In the genomic region with DNA sequence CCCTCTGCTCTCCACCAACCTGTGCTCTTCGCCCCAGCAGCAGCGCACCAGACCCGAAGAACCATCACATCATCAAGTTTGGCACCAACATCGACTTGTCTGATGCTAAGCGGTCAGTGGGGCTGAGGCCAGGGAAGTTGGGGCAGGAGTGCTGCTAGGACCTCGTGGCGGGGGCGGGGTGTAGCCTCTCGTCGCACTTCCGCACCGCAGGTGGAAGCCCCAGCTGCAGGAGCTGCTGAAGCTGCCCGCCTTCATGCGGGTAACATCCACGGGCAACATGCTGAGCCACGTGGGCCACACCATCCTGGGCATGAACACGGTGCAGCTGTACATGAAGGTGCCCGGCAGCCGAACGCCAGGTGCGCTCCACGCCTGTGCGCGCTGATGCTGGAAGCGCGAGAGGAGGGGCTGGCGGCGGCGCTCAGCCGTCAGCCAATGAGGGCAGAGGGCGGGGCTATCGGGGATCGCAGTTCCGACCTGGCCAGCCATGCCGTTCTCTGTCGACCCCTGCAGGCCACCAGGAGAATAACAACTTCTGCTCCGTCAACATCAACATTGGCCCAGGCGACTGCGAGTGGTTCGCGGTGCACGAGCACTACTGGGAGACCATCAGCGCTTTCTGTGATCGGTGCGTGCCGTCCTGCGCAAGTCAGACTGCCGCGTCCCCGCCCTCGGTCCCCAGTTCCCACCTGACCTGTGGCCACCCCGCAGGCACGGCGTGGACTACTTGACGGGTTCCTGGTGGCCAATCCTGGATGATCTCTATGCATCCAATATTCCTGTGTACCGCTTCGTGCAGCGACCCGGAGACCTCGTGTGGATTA, we compare ENCODE assay signal across 1 cellular context.
TF ChIP-seq lines count a peak whose summit lies in the region.

No MANE protein-coding gene starts in this region.

TF ChIP-seq in K562, 482 proteins besides CTCF, POLR2A, EP300 and RAD21 (continued from another document):
- TF ChIP-seq, protein P1, sequence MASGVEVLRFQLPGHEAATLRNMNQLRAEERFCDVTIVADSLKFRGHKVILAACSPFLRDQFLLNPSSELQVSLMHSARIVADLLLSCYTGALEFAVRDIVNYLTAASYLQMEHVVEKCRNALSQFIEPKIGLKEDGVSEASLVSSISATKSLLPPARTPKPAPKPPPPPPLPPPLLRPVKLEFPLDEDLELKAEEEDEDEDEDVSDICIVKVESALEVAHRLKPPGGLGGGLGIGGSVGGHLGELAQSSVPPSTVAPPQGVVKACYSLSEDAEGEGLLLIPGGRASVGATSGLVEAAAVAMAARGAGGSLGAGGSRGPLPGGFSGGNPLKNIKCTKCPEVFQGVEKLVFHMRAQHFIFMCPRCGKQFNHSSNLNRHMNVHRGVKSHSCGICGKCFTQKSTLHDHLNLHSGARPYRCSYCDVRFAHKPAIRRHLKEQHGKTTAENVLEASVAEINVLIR (CRISPR knock-in tag; IDR thresholded peaks at IDR 0.05): no peak
- TF ChIP-seq ZNF224 (CRISPR knock-in tag; IDR thresholded peaks at IDR 0.05) (no peak), PRMT5 (CRISPR knock-in tag; IDR thresholded peaks at IDR 0.05) (no peak), DDX20 (tag; IDR thresholded peaks at IDR 0.05; ENCODE audit: low read depth) (no peak), ILK (tag; IDR thresholded peaks at IDR 0.05; ENCODE audit: borderline replicate concordance, low read depth) (no peak), ZNF668 (CRISPR knock-in tag; IDR thresholded peaks at IDR 0.05) (no peak), ZNF124 (CRISPR knock-in tag; IDR thresholded peaks at IDR 0.05) (no peak), CBX8 (IDR thresholded peaks at IDR 0.05; ENCODE audit: borderline replicate concordance, extremely low read depth, low read depth, low read length, poor library complexity, severe bottlenecking) (no peak), MAFK (IDR thresholded peaks at IDR 0.05; ENCODE audit: low read length) (no peak), BRD9 (IDR thresholded peaks at IDR 0.05; ENCODE audit: low read depth, partially characterized antibody) (no peak), KLF10 (CRISPR knock-in tag; IDR thresholded peaks at IDR 0.05) (no peak), ZNF384 (IDR thresholded peaks at IDR 0.05; ENCODE audit: low read depth, low read length) (no peak), MTF1 (CRISPR knock-in tag; IDR thresholded peaks at IDR 0.05; ENCODE audit: borderline replicate concordance) (no peak), NCOR1 (IDR thresholded peaks at IDR 0.05) (no peak), MECOM (CRISPR knock-in tag; IDR thresholded peaks at IDR 0.05) (no peak), FOXA3 (CRISPR knock-in tag; conservative IDR thresholded peaks at IDR 0.05 in 1 of 2, IDR thresholded peaks at IDR 0.05 in 1 of 2) (no peak), HOXB6 (CRISPR knock-in tag; IDR thresholded peaks at IDR 0.05; ENCODE audit: borderline replicate concordance) (no peak), WHSC1 (IDR thresholded peaks at IDR 0.05; ENCODE audit: low read length) (no peak), RFX1 (IDR thresholded peaks at IDR 0.05) (no peak), MAFG (tag; conservative IDR thresholded peaks at IDR 0.05) (no peak)
- TF ChIP-seq, protein P2, sequence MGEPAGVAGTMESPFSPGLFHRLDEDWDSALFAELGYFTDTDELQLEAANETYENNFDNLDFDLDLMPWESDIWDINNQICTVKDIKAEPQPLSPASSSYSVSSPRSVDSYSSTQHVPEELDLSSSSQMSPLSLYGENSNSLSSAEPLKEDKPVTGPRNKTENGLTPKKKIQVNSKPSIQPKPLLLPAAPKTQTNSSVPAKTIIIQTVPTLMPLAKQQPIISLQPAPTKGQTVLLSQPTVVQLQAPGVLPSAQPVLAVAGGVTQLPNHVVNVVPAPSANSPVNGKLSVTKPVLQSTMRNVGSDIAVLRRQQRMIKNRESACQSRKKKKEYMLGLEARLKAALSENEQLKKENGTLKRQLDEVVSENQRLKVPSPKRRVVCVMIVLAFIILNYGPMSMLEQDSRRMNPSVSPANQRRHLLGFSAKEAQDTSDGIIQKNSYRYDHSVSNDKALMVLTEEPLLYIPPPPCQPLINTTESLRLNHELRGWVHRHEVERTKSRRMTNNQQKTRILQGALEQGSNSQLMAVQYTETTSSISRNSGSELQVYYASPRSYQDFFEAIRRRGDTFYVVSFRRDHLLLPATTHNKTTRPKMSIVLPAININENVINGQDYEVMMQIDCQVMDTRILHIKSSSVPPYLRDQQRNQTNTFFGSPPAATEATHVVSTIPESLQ (CRISPR knock-in tag; IDR thresholded peaks at IDR 0.05): no peak
- TF ChIP-seq, protein P3, sequence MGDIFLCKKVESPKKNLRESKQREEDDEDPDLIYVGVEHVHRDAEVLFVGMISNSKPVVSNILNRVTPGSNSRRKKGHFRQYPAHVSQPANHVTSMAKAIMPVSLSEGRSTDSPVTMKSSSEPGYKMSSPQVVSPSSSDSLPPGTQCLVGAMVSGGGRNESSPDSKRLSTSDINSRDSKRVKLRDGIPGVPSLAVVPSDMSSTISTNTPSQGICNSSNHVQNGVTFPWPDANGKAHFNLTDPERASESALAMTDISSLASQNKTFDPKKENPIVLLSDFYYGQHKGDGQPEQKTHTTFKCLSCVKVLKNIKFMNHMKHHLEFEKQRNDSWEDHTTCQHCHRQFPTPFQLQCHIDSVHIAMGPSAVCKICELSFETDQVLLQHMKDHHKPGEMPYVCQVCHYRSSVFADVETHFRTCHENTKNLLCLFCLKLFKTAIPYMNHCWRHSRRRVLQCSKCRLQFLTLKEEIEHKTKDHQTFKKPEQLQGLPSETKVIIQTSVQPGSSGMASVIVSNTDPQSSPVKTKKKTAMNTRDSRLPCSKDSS (IDR thresholded peaks at IDR 0.05; ENCODE audit: low read depth, partially characterized antibody): no peak
- TF ChIP-seq, protein P4, sequence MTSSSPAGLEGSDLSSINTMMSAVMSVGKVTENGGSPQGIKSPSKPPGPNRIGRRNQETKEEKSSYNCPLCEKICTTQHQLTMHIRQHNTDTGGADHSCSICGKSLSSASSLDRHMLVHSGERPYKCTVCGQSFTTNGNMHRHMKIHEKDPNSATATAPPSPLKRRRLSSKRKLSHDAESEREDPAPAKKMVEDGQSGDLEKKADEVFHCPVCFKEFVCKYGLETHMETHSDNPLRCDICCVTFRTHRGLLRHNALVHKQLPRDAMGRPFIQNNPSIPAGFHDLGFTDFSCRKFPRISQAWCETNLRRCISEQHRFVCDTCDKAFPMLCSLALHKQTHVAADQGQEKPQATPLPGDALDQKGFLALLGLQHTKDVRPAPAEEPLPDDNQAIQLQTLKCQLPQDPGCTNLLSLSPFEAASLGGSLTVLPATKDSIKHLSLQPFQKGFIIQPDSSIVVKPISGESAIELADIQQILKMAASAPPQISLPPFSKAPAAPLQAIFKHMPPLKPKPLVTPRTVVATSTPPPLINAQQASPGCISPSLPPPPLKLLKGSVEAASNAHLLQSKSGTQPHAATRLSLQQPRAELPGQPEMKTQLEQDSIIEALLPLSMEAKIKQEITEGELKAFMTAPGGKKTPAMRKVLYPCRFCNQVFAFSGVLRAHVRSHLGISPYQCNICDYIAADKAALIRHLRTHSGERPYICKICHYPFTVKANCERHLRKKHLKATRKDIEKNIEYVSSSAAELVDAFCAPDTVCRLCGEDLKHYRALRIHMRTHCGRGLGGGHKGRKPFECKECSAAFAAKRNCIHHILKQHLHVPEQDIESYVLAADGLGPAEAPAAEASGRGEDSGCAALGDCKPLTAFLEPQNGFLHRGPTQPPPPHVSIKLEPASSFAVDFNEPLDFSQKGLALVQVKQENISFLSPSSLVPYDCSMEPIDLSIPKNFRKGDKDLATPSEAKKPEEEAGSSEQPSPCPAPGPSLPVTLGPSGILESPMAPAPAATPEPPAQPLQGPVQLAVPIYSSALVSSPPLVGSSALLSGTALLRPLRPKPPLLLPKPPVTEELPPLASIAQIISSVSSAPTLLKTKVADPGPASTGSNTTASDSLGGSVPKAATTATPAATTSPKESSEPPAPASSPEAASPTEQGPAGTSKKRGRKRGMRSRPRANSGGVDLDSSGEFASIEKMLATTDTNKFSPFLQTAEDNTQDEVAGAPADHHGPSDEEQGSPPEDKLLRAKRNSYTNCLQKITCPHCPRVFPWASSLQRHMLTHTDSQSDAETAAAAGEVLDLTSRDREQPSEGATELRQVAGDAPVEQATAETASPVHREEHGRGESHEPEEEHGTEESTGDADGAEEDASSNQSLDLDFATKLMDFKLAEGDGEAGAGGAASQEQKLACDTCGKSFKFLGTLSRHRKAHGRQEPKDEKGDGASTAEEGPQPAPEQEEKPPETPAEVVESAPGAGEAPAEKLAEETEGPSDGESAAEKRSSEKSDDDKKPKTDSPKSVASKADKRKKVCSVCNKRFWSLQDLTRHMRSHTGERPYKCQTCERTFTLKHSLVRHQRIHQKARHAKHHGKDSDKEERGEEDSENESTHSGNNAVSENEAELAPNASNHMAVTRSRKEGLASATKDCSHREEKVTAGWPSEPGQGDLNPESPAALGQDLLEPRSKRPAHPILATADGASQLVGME (CRISPR knock-in tag; IDR thresholded peaks at IDR 0.05): no peak
- TF ChIP-seq, protein P5, sequence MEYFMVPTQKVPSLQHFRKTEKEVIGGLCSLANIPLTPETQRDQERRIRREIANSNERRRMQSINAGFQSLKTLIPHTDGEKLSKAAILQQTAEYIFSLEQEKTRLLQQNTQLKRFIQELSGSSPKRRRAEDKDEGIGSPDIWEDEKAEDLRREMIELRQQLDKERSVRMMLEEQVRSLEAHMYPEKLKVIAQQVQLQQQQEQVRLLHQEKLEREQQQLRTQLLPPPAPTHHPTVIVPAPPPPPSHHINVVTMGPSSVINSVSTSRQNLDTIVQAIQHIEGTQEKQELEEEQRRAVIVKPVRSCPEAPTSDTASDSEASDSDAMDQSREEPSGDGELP (CRISPR knock-in tag; IDR thresholded peaks at IDR 0.05; ENCODE audit: borderline replicate concordance): peak; percentile 66; the same call in 1 of the 2 replicates
- TF ChIP-seq, protein P6, sequence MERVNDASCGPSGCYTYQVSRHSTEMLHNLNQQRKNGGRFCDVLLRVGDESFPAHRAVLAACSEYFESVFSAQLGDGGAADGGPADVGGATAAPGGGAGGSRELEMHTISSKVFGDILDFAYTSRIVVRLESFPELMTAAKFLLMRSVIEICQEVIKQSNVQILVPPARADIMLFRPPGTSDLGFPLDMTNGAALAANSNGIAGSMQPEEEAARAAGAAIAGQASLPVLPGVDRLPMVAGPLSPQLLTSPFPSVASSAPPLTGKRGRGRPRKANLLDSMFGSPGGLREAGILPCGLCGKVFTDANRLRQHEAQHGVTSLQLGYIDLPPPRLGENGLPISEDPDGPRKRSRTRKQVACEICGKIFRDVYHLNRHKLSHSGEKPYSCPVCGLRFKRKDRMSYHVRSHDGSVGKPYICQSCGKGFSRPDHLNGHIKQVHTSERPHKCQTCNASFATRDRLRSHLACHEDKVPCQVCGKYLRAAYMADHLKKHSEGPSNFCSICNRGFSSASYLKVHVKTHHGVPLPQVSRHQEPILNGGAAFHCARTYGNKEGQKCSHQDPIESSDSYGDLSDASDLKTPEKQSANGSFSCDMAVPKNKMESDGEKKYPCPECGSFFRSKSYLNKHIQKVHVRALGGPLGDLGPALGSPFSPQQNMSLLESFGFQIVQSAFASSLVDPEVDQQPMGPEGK (CRISPR knock-in tag; IDR thresholded peaks at IDR 0.05; ENCODE audit: borderline replicate concordance): no peak
- TF ChIP-seq, protein P7, sequence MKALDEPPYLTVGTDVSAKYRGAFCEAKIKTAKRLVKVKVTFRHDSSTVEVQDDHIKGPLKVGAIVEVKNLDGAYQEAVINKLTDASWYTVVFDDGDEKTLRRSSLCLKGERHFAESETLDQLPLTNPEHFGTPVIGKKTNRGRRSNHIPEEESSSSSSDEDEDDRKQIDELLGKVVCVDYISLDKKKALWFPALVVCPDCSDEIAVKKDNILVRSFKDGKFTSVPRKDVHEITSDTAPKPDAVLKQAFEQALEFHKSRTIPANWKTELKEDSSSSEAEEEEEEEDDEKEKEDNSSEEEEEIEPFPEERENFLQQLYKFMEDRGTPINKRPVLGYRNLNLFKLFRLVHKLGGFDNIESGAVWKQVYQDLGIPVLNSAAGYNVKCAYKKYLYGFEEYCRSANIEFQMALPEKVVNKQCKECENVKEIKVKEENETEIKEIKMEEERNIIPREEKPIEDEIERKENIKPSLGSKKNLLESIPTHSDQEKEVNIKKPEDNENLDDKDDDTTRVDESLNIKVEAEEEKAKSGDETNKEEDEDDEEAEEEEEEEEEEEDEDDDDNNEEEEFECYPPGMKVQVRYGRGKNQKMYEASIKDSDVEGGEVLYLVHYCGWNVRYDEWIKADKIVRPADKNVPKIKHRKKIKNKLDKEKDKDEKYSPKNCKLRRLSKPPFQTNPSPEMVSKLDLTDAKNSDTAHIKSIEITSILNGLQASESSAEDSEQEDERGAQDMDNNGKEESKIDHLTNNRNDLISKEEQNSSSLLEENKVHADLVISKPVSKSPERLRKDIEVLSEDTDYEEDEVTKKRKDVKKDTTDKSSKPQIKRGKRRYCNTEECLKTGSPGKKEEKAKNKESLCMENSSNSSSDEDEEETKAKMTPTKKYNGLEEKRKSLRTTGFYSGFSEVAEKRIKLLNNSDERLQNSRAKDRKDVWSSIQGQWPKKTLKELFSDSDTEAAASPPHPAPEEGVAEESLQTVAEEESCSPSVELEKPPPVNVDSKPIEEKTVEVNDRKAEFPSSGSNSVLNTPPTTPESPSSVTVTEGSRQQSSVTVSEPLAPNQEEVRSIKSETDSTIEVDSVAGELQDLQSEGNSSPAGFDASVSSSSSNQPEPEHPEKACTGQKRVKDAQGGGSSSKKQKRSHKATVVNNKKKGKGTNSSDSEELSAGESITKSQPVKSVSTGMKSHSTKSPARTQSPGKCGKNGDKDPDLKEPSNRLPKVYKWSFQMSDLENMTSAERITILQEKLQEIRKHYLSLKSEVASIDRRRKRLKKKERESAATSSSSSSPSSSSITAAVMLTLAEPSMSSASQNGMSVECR (CRISPR knock-in tag; IDR thresholded peaks at IDR 0.05): no peak
